In the genomic region with DNA sequence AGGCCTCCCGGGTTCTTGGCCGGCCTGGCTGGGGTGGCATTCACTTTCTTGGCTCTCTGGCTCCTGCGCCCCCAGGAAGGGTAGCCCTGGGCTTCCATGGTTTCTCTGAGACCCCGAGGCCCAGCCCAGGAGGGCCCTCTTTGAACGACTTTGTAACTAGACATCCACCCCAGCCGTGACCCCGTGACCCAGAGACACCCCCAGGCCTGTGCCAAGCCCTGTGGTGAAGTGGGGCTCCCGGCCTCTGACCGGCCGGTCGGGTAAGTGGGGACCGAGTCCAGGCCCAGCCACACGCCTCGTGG, we compare ENCODE assay signal across 1 cellular context.
TF ChIP-seq lines count a peak whose summit lies in the region.

No MANE protein-coding gene starts in this region.

TF ChIP-seq in HepG2, 621 proteins besides CTCF, POLR2A, EP300 and RAD21 (continued from another document):
- 0 out of 2 replicates have a peak, but pooled peaks have one; percentile 14 for TF ChIP-seq ZNF576 (CRISPR knock-in tag; IDR thresholded peaks at IDR 0.05)
- no peak for TF ChIP-seq SNRNP70 (IDR thresholded peaks at IDR 0.05; ENCODE audit: low read depth, low read length)
- TF ChIP-seq ZNF281 (CRISPR knock-in tag; IDR thresholded peaks at IDR 0.05; ENCODE audit: borderline replicate concordance), result no peak
- no peak for TF ChIP-seq ZBTB34 (CRISPR knock-in tag; IDR thresholded peaks at IDR 0.05)
- no peak for TF ChIP-seq ATF7-NPFF (CRISPR knock-in tag; IDR thresholded peaks at IDR 0.05; ENCODE audit: low read depth)
- peak; percentile 14 for TF ChIP-seq AGO1 (IDR thresholded peaks at IDR 0.05; ENCODE audit: low read depth, low read length, poor library complexity, severe bottlenecking)
- TF ChIP-seq IRX3 (CRISPR knock-in tag; IDR thresholded peaks at IDR 0.05; ENCODE audit: borderline replicate concordance, low read depth), result 0 out of 2 replicates have a peak, but pooled peaks have one; percentile 0
- TF ChIP-seq, protein P1, sequence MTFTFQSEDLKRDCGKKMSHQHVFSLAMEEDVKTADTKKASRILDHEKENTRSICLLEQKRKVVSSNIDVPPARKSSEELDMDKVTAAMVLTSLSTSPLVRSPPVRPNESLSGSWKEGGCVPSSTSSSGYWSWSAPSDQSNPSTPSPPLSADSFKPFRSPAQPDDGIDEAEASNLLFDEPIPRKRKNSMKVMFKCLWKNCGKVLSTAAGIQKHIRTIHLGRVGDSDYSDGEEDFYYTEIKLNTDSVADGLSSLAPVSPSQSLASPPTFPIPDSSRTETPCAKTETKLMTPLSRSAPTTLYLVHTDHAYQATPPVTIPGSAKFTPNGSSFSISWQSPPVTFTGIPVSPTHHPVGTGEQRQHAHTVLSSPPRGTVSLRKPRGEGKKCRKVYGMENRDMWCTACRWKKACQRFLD (CRISPR knock-in tag; IDR thresholded peaks at IDR 0.05; ENCODE audit: borderline replicate concordance), result 0 out of 2 replicates have a peak, but pooled peaks have one; percentile 12
- peak; percentile 50; the same call in 1 of the 2 replicates for TF ChIP-seq RBFOX2 (IDR thresholded peaks at IDR 0.05; ENCODE audit: low read depth, low read length)
